8 cellular contexts compared by ENCODE assay signal in the genomic region with DNA sequence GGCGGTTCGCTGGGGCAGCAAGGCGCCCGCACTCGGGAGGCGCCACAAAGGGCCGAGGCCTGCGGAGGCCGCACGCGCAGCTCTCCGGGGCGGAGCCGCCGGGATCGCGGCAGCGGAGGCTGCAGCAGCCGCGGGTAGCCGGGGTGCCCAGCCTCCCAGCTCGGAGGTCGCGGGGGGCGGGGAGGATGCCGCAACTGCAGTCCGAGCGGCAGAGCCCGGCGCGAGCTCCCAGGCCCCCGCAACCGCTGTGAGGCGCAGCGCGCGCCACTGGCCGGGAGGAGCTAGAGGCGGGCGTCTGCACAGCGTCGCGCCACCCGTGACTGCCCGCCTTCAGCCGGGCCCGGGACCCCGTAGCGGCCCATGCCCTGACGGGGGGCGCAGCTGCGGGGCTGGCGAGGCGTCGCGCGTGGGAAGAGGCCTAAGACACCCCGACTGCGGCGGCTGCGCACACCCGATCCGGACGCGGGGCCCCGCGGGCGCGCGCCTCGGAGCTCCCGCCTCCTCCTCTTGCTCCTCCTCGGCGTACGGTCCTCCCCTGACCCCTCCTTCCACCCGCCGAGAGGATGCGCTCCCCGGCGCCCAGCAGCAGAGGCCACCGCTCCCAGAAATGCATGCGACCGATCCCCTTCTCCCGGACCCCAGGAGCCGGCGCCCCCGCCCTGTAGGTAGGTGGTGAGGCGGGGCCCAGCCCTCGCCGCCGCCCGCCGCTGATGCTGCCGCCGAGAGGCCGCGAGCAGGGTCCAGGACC. TPM values are rescaled to one million over a fixed set of nuclear protein-coding genes. Genes with fewer than 3 reads are reported as not detected.
DNase-seq lines count a peak whose midpoint lies in the region; ATAC-seq lines count a peak whose summit lies in the region.

A gene with protein sequence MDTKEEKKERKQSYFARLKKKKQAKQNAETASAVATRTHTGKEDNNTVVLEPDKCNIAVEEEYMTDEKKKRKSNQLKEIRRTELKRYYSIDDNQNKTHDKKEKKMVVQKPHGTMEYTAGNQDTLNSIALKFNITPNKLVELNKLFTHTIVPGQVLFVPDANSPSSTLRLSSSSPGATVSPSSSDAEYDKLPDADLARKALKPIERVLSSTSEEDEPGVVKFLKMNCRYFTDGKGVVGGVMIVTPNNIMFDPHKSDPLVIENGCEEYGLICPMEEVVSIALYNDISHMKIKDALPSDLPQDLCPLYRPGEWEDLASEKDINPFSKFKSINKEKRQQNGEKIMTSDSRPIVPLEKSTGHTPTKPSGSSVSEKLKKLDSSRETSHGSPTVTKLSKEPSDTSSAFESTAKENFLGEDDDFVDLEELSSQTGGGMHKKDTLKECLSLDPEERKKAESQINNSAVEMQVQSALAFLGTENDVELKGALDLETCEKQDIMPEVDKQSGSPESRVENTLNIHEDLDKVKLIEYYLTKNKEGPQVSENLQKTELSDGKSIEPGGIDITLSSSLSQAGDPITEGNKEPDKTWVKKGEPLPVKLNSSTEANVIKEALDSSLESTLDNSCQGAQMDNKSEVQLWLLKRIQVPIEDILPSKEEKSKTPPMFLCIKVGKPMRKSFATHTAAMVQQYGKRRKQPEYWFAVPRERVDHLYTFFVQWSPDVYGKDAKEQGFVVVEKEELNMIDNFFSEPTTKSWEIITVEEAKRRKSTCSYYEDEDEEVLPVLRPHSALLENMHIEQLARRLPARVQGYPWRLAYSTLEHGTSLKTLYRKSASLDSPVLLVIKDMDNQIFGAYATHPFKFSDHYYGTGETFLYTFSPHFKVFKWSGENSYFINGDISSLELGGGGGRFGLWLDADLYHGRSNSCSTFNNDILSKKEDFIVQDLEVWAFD (plus strand): TSS at position 558 of the 748 bp plus-strand sequence. CDS start 24,395 bp downstream, outside the sequence.

- H4K20me1 ChIP-seq in BLaER1, result peaks cover 6% of the 10 kb centered on the region; the same call in 1 of the 2 replicates

- ATAC-seq in GM19025 (IDR thresholded peaks at IDR 0.05; ENCODE audit: low read depth, unreplicated experiment) (peak; percentile 79), HG03342 (IDR thresholded peaks at IDR 0.05; ENCODE audit: unreplicated experiment) (peak; percentile 72)
- peak; percentile 78 for ATAC-seq in effector memory CD8-positive, alpha-beta T cell (replicated peaks)

- H3K36me3 ChIP-seq in BLaER1 (no peaks in the 10 kb centered on the region; the same call in 1 of the 2 replicates), mesendoderm (ENCODE audit: control insufficient read depth, insufficient read depth, low read length) (no peaks in the 10 kb centered on the region)

- no CpG with 5 or more reads among the region's 97 CpGs for WGBS in mesendoderm (ENCODE audit: extremely low coverage, insufficient coverage, low lambda C conversion rate)

- no peaks in the 10 kb centered on the region for H3K27me3 ChIP-seq in BLaER1
- no peaks in the 10 kb centered on the region for H3K27me3 ChIP-seq in mesendoderm (ENCODE audit: insufficient read depth, low read length, poor library complexity)

- H3K27ac ChIP-seq in BLaER1 (peak within 1 kb of the TSS; percentile 97), mesendoderm (ENCODE audit: low read depth, low read length) (peak within 1 kb of the TSS; percentile 86)

- peak within 1 kb of the TSS; percentile 90 for H3K4me2 ChIP-seq in BLaER1
- peak within 1 kb of the TSS; percentile 73 for H3K4me2 ChIP-seq in mesendoderm (ENCODE audit: low read length)

- peak within 1 kb of the TSS; percentile 87 to 93 for H3K4me3 Mint-ChIP-seq in effector memory CD8-positive, alpha-beta T cell

- no peaks in the 10 kb centered on the region for H3K79me1 ChIP-seq in mesendoderm (ENCODE audit: low read length)

- H3K4me1 ChIP-seq in BLaER1, result peaks cover 37% of the 10 kb centered on the region
- peaks cover 3% of the 10 kb centered on the region for H3K4me1 ChIP-seq in mesendoderm (ENCODE audit: control insufficient read depth, low read depth, low read length)

- no peaks in the 10 kb centered on the region for H3K79me2 ChIP-seq in mesendoderm (ENCODE audit: control insufficient read depth, insufficient read depth, low read length)

- H2BK15ac ChIP-seq in mesendoderm (replicated peaks; ENCODE audit: low read depth), result no peak within 1 kb of the TSS

- peak within 1 kb of the TSS; percentile 97 to 99 for H3K27ac Mint-ChIP-seq in effector memory CD8-positive, alpha-beta T cell

- peak within 1 kb of the TSS; percentile 24 for H3K18ac ChIP-seq in mesendoderm (ENCODE audit: low read length)

- H3K9ac ChIP-seq in BLaER1 (peak within 1 kb of the TSS; percentile 93), mesendoderm (ENCODE audit: low read length) (peak within 1 kb of the TSS; percentile 84)

- no peak within 1 kb of the TSS for H2BK5ac ChIP-seq in mesendoderm (ENCODE audit: low read length)

- H3K4me3 ChIP-seq in BLaER1 (peak within 1 kb of the TSS; percentile 93), mesendoderm (ENCODE audit: low read length) (peak within 1 kb of the TSS; percentile 68)

- peaks cover 36 to 42% of the 10 kb centered on the region in 2 donors for H3K4me1 Mint-ChIP-seq in effector memory CD8-positive, alpha-beta T cell (ENCODE audit: low read depth in 2 of 2)

- H3K9me3 Mint-ChIP-seq in effector memory CD8-positive, alpha-beta T cell, result no peaks in the 10 kb centered on the region

- H3K56ac ChIP-seq in mesendoderm (ENCODE audit: low read length), result peak within 1 kb of the TSS; percentile 95

- H3K4ac ChIP-seq in mesendoderm (ENCODE audit: low read depth, low read length), result peak within 1 kb of the TSS; percentile 49

- H3K36me3 Mint-ChIP-seq in effector memory CD8-positive, alpha-beta T cell (ENCODE audit: insufficient read depth), result peaks cover 14% of the 10 kb centered on the region

- H2AK5ac ChIP-seq in mesendoderm (ENCODE audit: low read length), result no peak within 1 kb of the TSS

- H3K27me3 Mint-ChIP-seq in effector memory CD8-positive, alpha-beta T cell, result no peaks in the 10 kb centered on the region

- no peak within 1 kb of the TSS for H4K8ac ChIP-seq in mesendoderm (ENCODE audit: low read depth, low read length)

- CTCF ChIA-PET in activated CD8-positive, alpha-beta memory T cell treated with anti-CD3 and anti-CD28 coated beads for 36 hours (lab: Charles Lee), result interaction anchor here (0.7 to 3.7 kb wide), 13 partner anchors 9 to 489 kb away, joined by 3 to 29 read pairs (median 3); a partner anchor contains a TSS

- DNase-seq in NCI-H748 (lab: John Stamatoyannopoulos, UW; ENCODE audit: unreplicated experiment) (peak; percentile 88), mesendoderm (peak; percentile 83)
- DNase-seq in effector memory CD8-positive, alpha-beta T cell, result peak; percentile 71 to 76 (median 74)
- DNase-seq in stimulated activated CD8-positive, alpha-beta memory T cell treated with anti-CD3 and anti-CD28 coated beads, Interleukin-15, amount 100 ng/mL, for 1 hour (ENCODE audit: low read depth), result peak; percentile 56

- H3K9me3 ChIP-seq in BLaER1, result no peaks in the 10 kb centered on the region

- peak within 1 kb of the TSS; percentile 21 for H2BK120ac ChIP-seq in mesendoderm (ENCODE audit: low read depth, low read length)

- no peak within 1 kb of the TSS for H4K5ac ChIP-seq in mesendoderm (ENCODE audit: low read length)

- POLR2A ChIA-PET in activated CD8-positive, alpha-beta memory T cell treated with anti-CD3 and anti-CD28 coated beads for 36 hours (lab: Charles Lee), result interaction anchor here (0.6 to 4.5 kb wide), 11 partner anchors 9 to 490 kb away, joined by 3 to 72 read pairs (median 4); a partner anchor contains a TSS

- no peak within 1 kb of the TSS for H3K23ac ChIP-seq in mesendoderm (ENCODE audit: low read length)

RNA-seq across cellular contexts. Expression of the gene that starts here (rescaled TPM):
- total RNA-seq in activated CD8-positive, alpha-beta memory T cell treated with anti-CD3 and anti-CD28 coated beads for 36 hours, result 10 to 100 TPM; 58.1 to 58.5 TPM
- polyA plus RNA-seq in mesendoderm (2013, experiment 1 of 2), result 3.2 TPM
- polyA plus RNA-seq in mesendoderm (2013, experiment 2 of 2), result 3.8 TPM

Comparison
In these comparisons a context has a peak if more than half of its experiments do, and no peak if none do; other contexts are left out.
1. Peak in every context shown above with its lines: DNase-seq, ATAC-seq, H3K4me3 ChIP-seq and H3K27ac ChIP-seq.